Comparison of ENCODE assay signal across 21 cellular contexts in the genomic region with DNA sequence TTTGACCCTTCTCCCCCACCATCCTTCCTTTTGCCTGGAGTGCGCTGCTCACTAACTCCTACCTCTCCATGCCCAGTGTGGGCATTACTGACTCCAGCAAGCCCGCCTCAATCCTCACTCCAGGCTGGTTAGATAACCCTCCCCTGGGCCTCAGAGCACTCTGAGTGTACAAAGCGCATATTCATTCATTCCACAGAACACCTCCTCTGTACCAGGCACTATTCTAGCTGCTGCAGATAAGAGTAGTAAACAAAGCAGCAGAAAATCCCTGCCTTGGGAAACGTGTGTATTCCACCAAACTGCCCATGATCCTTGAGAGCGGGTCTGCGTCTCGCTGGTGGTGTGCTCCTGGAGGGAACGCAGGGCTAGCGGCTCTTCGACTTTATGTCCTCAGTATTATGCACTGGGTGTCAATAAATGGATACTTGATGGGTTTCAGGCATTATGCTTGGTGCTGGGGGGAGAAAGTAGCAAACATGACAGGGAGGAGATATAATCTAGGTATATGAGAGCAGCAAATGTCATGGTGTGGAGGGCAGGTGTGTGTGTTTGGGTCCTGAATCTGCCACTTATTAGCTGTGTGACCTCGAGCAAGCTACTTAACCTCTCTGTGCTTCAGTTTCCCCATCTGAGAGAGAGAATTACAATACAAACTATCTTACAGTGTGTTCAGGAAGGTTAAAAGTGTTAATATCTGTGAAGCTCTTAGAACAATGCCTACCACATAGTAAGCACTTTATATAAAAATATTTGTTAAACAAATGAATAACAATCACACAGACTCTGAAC. TPM values are rescaled to one million over a fixed set of nuclear protein-coding genes. Genes with fewer than 3 reads are reported as not detected.
"Had no signal": no experiment of that assay in that cellular context is flagged by ENCODE, and none has a peak within 500 bp of the region (broad histone marks: within the 10 kb centered on the region; RNA-seq: fewer than 3 reads in every experiment).

No MANE protein-coding gene starts in this region.

- H3K4me1 Mint-ChIP-seq: stimulated activated memory B cell treated with anti-CD40 and anti-IgM and Interleukin-4, amounts not matched to agents 10 μg/mL and 1 μg/mL and 100 μg/mL, for 72 hours had no signal

- H3K4me3 Mint-ChIP-seq: activated CD8-positive, alpha-beta T cell treated with anti-CD3 and anti-CD28 coated beads for 36 hours; activated T-cell treated with anti-CD3 and anti-CD28 coated beads, Interleukin-2, amount 50 U/mL, for 4 hours; nephron; stimulated activated memory B cell treated with anti-CD40 and anti-IgM and Interleukin-4, amounts not matched to agents 10 μg/mL and 1 μg/mL and 100 μg/mL, for 72 hours; T-helper 1 cell treated with Interleukin-12 subunit alpha and Interleukin-12 subunit beta and Interleukin-4 antibody, amounts not matched to agents 30 μg/mL and 1 μg/mL, for 36 hours; WTC11 had no signal

- H3K4me3 ChIP-seq: coronary artery, esophagus muscularis mucosa, psoas muscle had no signal

- DNase-seq: activated CD4-positive, alpha-beta T cell treated with anti-CD3 and anti-CD28 coated beads for 48 hours; activated CD8-positive, alpha-beta T cell treated with anti-CD3 and anti-CD28 coated beads for 36 hours; activated effector memory CD4-positive, alpha-beta T cell treated with Interleukin-2 at 50 U/mL for 16 hours; activated naive CD4-positive, alpha-beta T cell treated with anti-CD3 and anti-CD28 coated beads, Interleukin-2, amount 50 U/mL, for 16 hours; activated T-cell treated with anti-CD3 and anti-CD28 coated beads, Interleukin-2, amount 50 U/mL, for 4 hours; caudate nucleus; hypothalamus; mesendoderm; psoas muscle; stimulated activated CD4-positive, alpha-beta T cell treated with anti-CD3 and anti-CD28 coated beads, Interleukin-1b, Interleukin-23, amount 100 ng/mL, for 48 hours; trophoblast cell had no signal

- H3K36me3 ChIP-seq: esophagus muscularis mucosa had no signal

- H3K9me3 Mint-ChIP-seq: activated CD8-positive, alpha-beta T cell treated with anti-CD3 and anti-CD28 coated beads for 36 hours; activated T-cell treated with anti-CD3 and anti-CD28 coated beads, Interleukin-2, amount 50 U/mL, for 4 hours; nephron; stimulated activated memory B cell treated with anti-CD40 and anti-IgM and Interleukin-4, amounts not matched to agents 10 μg/mL and 1 μg/mL and 100 μg/mL, for 72 hours; T-helper 1 cell treated with Interleukin-12 subunit alpha and Interleukin-12 subunit beta and Interleukin-4 antibody, amounts not matched to agents 30 μg/mL and 1 μg/mL, for 36 hours; WTC11 had no signal

- H3K36me3 Mint-ChIP-seq: stimulated activated memory B cell treated with anti-CD40 and anti-IgM and Interleukin-4, amounts not matched to agents 10 μg/mL and 1 μg/mL and 100 μg/mL, for 72 hours; WTC11 had no signal

- H3K4me1 ChIP-seq: psoas muscle had no signal

- H3K27ac ChIP-seq: coronary artery, esophagus muscularis mucosa, psoas muscle had no signal

- H3K27ac Mint-ChIP-seq: activated CD8-positive, alpha-beta T cell treated with anti-CD3 and anti-CD28 coated beads for 36 hours; nephron; stimulated activated memory B cell treated with anti-CD40 and anti-IgM and Interleukin-4, amounts not matched to agents 10 μg/mL and 1 μg/mL and 100 μg/mL, for 72 hours; T-helper 1 cell treated with Interleukin-12 subunit alpha and Interleukin-12 subunit beta and Interleukin-4 antibody, amounts not matched to agents 30 μg/mL and 1 μg/mL, for 36 hours; WTC11 had no signal

- H3K9me3 ChIP-seq: esophagus muscularis mucosa, psoas muscle had no signal

- ATAC-seq: activated CD8-positive, alpha-beta T cell treated with anti-CD3 and anti-CD28 coated beads for 36 hours; activated T-cell treated with anti-CD3 and anti-CD28 coated beads, Interleukin-2, amount 50 U/mL, for 4 hours; psoas muscle; stimulated activated memory B cell treated with anti-CD40 and anti-IgM and Interleukin-4, amounts not matched to agents 10 μg/mL and 1 μg/mL and 100 μg/mL, for 72 hours; WTC11 had no signal

RNA-seq across cellular contexts. Expression of gene SLC22A8, which starts 3.0 kb away (rescaled TPM):
- total RNA-seq: activated CD8-positive, alpha-beta T cell treated with anti-CD3 and anti-CD28 coated beads for 36 hours; activated T-cell treated with anti-CD3 and anti-CD28 coated beads, Interleukin-2, amount 50 U/mL, for 4 hours; esophagus muscularis mucosa; kidney epithelial cell; liver; omental fat pad; psoas muscle; WTC11 had no signal
- polyA plus RNA-seq: adipose tissue, liver, psoas muscle had no signal

RNA-seq across cellular contexts. Expression of gene SLC22A6, which starts 27.9 kb away (rescaled TPM):
- total RNA-seq: activated CD8-positive, alpha-beta T cell treated with anti-CD3 and anti-CD28 coated beads for 36 hours; activated T-cell treated with anti-CD3 and anti-CD28 coated beads, Interleukin-2, amount 50 U/mL, for 4 hours; esophagus muscularis mucosa; kidney epithelial cell; liver; omental fat pad; psoas muscle; WTC11 had no signal
- polyA plus RNA-seq: adipose tissue, liver, psoas muscle had no signal
